In the genomic region with DNA sequence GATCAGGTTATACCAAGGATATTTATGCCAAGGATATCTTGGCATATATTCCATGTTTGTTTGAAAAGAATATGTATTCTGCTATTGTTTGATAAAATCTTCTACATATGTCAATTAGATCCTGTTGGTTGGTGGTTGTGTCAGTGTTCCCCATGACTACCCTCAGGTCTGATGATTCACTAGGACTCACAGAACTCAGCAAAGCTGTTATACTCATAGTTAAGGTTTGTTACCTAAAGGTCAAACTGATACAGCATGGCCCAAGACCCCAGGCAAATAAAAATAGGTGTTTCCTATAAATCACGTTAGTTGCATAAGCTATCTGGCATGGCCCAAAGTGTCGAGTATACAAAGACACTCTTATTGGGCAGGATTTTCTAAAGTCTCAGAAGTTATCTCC, we compare ENCODE assay signal across 35 cellular contexts. TPM values are rescaled to one million over a fixed set of nuclear protein-coding genes. Genes with fewer than 3 reads are reported as not detected.
DNase-seq lines count a peak whose midpoint lies in the region; ATAC-seq, FAIRE-seq and TF ChIP-seq lines count a peak whose summit lies in the region.
"Had no signal": no experiment of that assay in that cellular context is flagged by ENCODE, and none has a peak within 500 bp of the region (broad histone marks: within the 10 kb centered on the region; RNA-seq: fewer than 3 reads in every experiment).

No MANE protein-coding gene starts in this region.

- DNase-seq in ELR (ENCODE audit: low read depth) (peak; percentile 59), PC-9 (peak in 1 of 2 experiments; percentile 60), dermis blood vessel endothelial cell (peak; percentile 25), keratinocyte (ENCODE audit: low read depth, low spot score) (no peak), upper lobe of left lung (no peak)
- DNase-seq in activated CD4-positive, alpha-beta T cell treated with anti-CD3 and anti-CD28 coated beads for 1 hour = no peak
- no peak for DNase-seq in stimulated activated effector memory CD8-positive, alpha-beta T cell treated with anti-CD3 and anti-CD28 coated beads, Interleukin-12 subunit alpha, Interleukin-12 subunit beta, amount 100 ng/mL, for 72 hours (ENCODE audit: low spot score in 2 of 2)
- DNase-seq: activated CD4-positive, alpha-beta T cell treated with anti-CD3 and anti-CD28 coated beads, Interleukin-2, amount 10 ng/mL, durations not matched to agents 7 days and 5 days; activated gamma-delta T cell treated with Interleukin-2 at 50 U/mL for 16 hours; BE2C; CD8-positive, alpha-beta T cell; H7; immature natural killer cell; KG1; left ventricle myocardium superior; MM.1S; NCI-H1417; NCI-H2029; NCI-H2227 treated with DMSO at 0.1 percent for 48 hours; NCI-H526; SHP77 treated with DMSO at 0.1 percent for 48 hours; small intestine; stimulated activated naive CD4-positive, alpha-beta T cell treated with Interleukin-2 at 50 U/mL for 16 hours; SW 1271; T-helper 9 cell; testis had no signal

- BruUV-seq in PC-9 (replicated peaks; lab: Mats Ljungman, UMichigan) = no TSS peak

- dilution Hi-C loops in keratinocyte (cut with MboI; ENCODE audit: extremely low pct_ligation_motif_present, low sequenced_read_pairs) = no loop called here

- H3K4me3 ChIP-seq in PC-9 (no peak overlapping the region), keratinocyte (ENCODE audit: control insufficient read depth in 2 of 3, extremely low read depth in 1 of 3, insufficient read depth in 2 of 3, low read depth in 1 of 3, low read length in 3 of 3) (no peak overlapping the region), upper lobe of left lung (no peak overlapping the region)
- H3K4me3 ChIP-seq: right atrium auricular region, testis had no signal

- no peak for ATAC-seq in upper lobe of left lung (ENCODE audit: low FRiP score in 2 of 2)
- no peak for ATAC-seq in stimulated activated effector memory CD8-positive, alpha-beta T cell treated with anti-CD3 and anti-CD28 coated beads, Interleukin-12 subunit alpha, Interleukin-12 subunit beta, amount 100 ng/mL, for 72 hours
- ATAC-seq: CD8-positive, alpha-beta T cell; left ventricle myocardium superior had no signal

- CTCF ChIA-PET in PC-9 (lab: Charles Lee) = no interaction called here

- H3K36me3 ChIP-seq in PC-9 (ENCODE audit: low read depth) = 0 out of 2 replicates have a peak, but pooled peaks cover 8% of the 10 kb centered on the region
- peaks cover 2 to 4% of the 10 kb centered on the region in 2 experiments for H3K36me3 ChIP-seq in keratinocyte (ENCODE audit: control insufficient read depth in 2 of 2, extremely low read depth in 1 of 2, insufficient read depth in 2 of 2, low read length in 2 of 2)
- H3K36me3 ChIP-seq in upper lobe of left lung = peaks cover 0 to 10% (median 2%) of the 10 kb centered on the region in 4 donors
- H3K36me3 ChIP-seq: BE2C, right atrium auricular region had no signal

- TF ChIP-seq CTCF in PC-9 (conservative IDR thresholded peaks at IDR 0.05) (no peak), keratinocyte (optimal IDR thresholded peaks at IDR 0.05 in 1 of 3, IDR thresholded peaks at IDR 0.05 in 1 of 3, conservative IDR thresholded peaks at IDR 0.05 in 1 of 3; ENCODE audit: extremely low read depth in 1 of 3, insufficient read depth in 2 of 3, low read length in 3 of 3) (no peak), upper lobe of left lung (IDR thresholded peaks at IDR 0.05) (no peak)

- H3K9me3 Mint-ChIP-seq in stimulated activated effector memory CD8-positive, alpha-beta T cell treated with anti-CD3 and anti-CD28 coated beads, Interleukin-12 subunit alpha, Interleukin-12 subunit beta, amount 100 ng/mL, for 72 hours = no peaks in the 10 kb centered on the region
- H3K9me3 Mint-ChIP-seq: CD8-positive, alpha-beta T cell; central memory CD8-positive, alpha-beta T cell; dendritic cell treated with granulocyte-macrophage colony-stimulating factor and Interleukin-4, amounts not matched to agents 40 ng/mL and 50 ng/mL, for 4 days; immature natural killer cell had no signal

- no peaks in the 10 kb centered on the region for H3F3A ChIP-seq in PC-9 (ENCODE audit: insufficient read depth, low read depth)

- intact Hi-C loops in PC-9 (cut with micrococcal nuclease; ENCODE audit: unreplicated experiment) = no loop called here

- POLR2A ChIA-PET in PC-9 (lab: Charles Lee; ENCODE audit: unreplicated experiment) = no interaction called here

- H3K27ac Mint-ChIP-seq in stimulated activated effector memory CD8-positive, alpha-beta T cell treated with anti-CD3 and anti-CD28 coated beads, Interleukin-12 subunit alpha, Interleukin-12 subunit beta, amount 100 ng/mL, for 72 hours = no peak overlapping the region
- H3K27ac Mint-ChIP-seq: activated CD4-positive, alpha-beta T cell treated with anti-CD3 and anti-CD28 coated beads, Interleukin-2, amount 10 ng/mL, durations not matched to agents 7 days and 5 days; CD8-positive, alpha-beta T cell; dendritic cell treated with granulocyte-macrophage colony-stimulating factor and Interleukin-4, amounts not matched to agents 40 ng/mL and 50 ng/mL, for 4 days; immature natural killer cell had no signal

- H3K79me2 ChIP-seq in PC-9 (ENCODE audit: low read depth) (no peaks in the 10 kb centered on the region), keratinocyte (ENCODE audit: control insufficient read depth, insufficient read depth, low read length) (no peaks in the 10 kb centered on the region)
- H3K79me2 ChIP-seq: parathyroid adenoma had no signal

- H4K20me1 ChIP-seq in PC-9 (ENCODE audit: insufficient read depth) (no peaks in the 10 kb centered on the region), keratinocyte (ENCODE audit: control insufficient read depth, extremely low read depth, insufficient read depth, low read length) (no peaks in the 10 kb centered on the region)

- H3K4me3 Mint-ChIP-seq in stimulated activated effector memory CD8-positive, alpha-beta T cell treated with anti-CD3 and anti-CD28 coated beads, Interleukin-12 subunit alpha, Interleukin-12 subunit beta, amount 100 ng/mL, for 72 hours = no peak overlapping the region
- H3K4me3 Mint-ChIP-seq: activated CD4-positive, alpha-beta T cell treated with anti-CD3 and anti-CD28 coated beads, Interleukin-2, amount 10 ng/mL, durations not matched to agents 7 days and 5 days; CD8-positive, alpha-beta T cell; central memory CD8-positive, alpha-beta T cell; dendritic cell treated with granulocyte-macrophage colony-stimulating factor and Interleukin-4, amounts not matched to agents 40 ng/mL and 50 ng/mL, for 4 days; immature natural killer cell had no signal

- no peak overlapping the region for H2AFZ ChIP-seq in PC-9
- H2AFZ ChIP-seq in keratinocyte (ENCODE audit: control insufficient read depth, low read length) = no peak overlapping the region
- H2AFZ ChIP-seq: parathyroid adenoma had no signal

- H3K4me1 Mint-ChIP-seq in stimulated activated effector memory CD8-positive, alpha-beta T cell treated with anti-CD3 and anti-CD28 coated beads, Interleukin-12 subunit alpha, Interleukin-12 subunit beta, amount 100 ng/mL, for 72 hours = no peaks in the 10 kb centered on the region
- H3K4me1 Mint-ChIP-seq: activated CD4-positive, alpha-beta T cell treated with anti-CD3 and anti-CD28 coated beads, Interleukin-2, amount 10 ng/mL, durations not matched to agents 7 days and 5 days; central memory CD8-positive, alpha-beta T cell; immature natural killer cell had no signal

- no peaks in the 10 kb centered on the region for H3K9me3 ChIP-seq in PC-9 (ENCODE audit: insufficient read depth, low read depth)
- no peaks in the 10 kb centered on the region for H3K9me3 ChIP-seq in keratinocyte (ENCODE audit: control insufficient read depth, low read depth, low read length)
- H3K9me3 ChIP-seq in upper lobe of left lung = no peaks in the 10 kb centered on the region
- H3K9me3 ChIP-seq: BE2C, right atrium auricular region, testis had no signal

- no peaks in the 10 kb centered on the region for H3K36me3 Mint-ChIP-seq in stimulated activated effector memory CD8-positive, alpha-beta T cell treated with anti-CD3 and anti-CD28 coated beads, Interleukin-12 subunit alpha, Interleukin-12 subunit beta, amount 100 ng/mL, for 72 hours

- H3K4me2 ChIP-seq in PC-9 (no peak overlapping the region), keratinocyte (ENCODE audit: control insufficient read depth, extremely low read depth, insufficient read depth, low read depth, low read length) (no peak overlapping the region)

- peak; percentile 76 for FAIRE-seq in keratinocyte (lab: Jason Lieb, UNC)

- TF ChIP-seq POLR2A in upper lobe of left lung (IDR thresholded peaks at IDR 0.05) = no peak

- H3K9me2 ChIP-seq in PC-9 (ENCODE audit: insufficient read depth) = 0 out of 2 replicates have a peak, but pooled peaks cover 4% of the 10 kb centered on the region

- WGBS in upper lobe of left lung, 2 donors = 43 to 77% methylated on average over 2 of the region's 2 CpGs

- 0 out of 2 replicates have a peak overlapping the region, but pooled peaks have one; percentile 2 for H3K27ac ChIP-seq in PC-9
- H3K27ac ChIP-seq in keratinocyte (ENCODE audit: control insufficient read depth, insufficient read depth, low read length) = no peak overlapping the region
- no peak overlapping the region for H3K27ac ChIP-seq in upper lobe of left lung
- H3K27ac ChIP-seq: parathyroid adenoma, right atrium auricular region, testis, VCaP had no signal

- no peaks in the 10 kb centered on the region for H3K27me3 ChIP-seq in PC-9 (ENCODE audit: insufficient read depth, low read depth)
- H3K27me3 ChIP-seq in keratinocyte (ENCODE audit: control insufficient read depth, extremely low read depth, insufficient read depth, low read length) = no peaks in the 10 kb centered on the region
- H3K27me3 ChIP-seq in upper lobe of left lung = no peaks in the 10 kb centered on the region
- H3K27me3 ChIP-seq: BE2C, right atrium auricular region, testis had no signal

- H3K9ac ChIP-seq in keratinocyte (ENCODE audit: control insufficient read depth, extremely low read depth, insufficient read depth, low read length) = no peak overlapping the region
- H3K9ac ChIP-seq: parathyroid adenoma had no signal

- H3K9me1 ChIP-seq in keratinocyte (ENCODE audit: control insufficient read depth, extremely low read depth, insufficient read depth, low read length) = no peaks in the 10 kb centered on the region

- H3K4me1 ChIP-seq in PC-9 (replicated peaks; ENCODE audit: insufficient read depth) (peaks cover 10% of the 10 kb centered on the region; the same call in 1 of the 2 replicates), keratinocyte (ENCODE audit: control insufficient read depth, extremely low read depth, insufficient read depth, low read length) (peaks cover 6% of the 10 kb centered on the region), upper lobe of left lung (no peaks in the 10 kb centered on the region)
- H3K4me1 ChIP-seq: parathyroid adenoma, right atrium auricular region, testis had no signal

- no peak for TF ChIP-seq EP300 in upper lobe of left lung (IDR thresholded peaks at IDR 0.05)

RNA-seq across cellular contexts. Expression of a gene that starts 30.2 kb away (rescaled TPM):
- total RNA-seq in PC-9 (2021) = not detected in 2 replicates
- not detected in 2 replicates for total RNA-seq in dermis blood vessel endothelial cell
- not detected in 3 replicates for polyA plus RNA-seq in keratinocyte
- polyA plus RNA-seq in keratinocyte (2011; ENCODE audit: low read depth) = not detected
- not detected in 2 replicates for polyA plus RNA-seq in keratinocyte (2011; cell fraction: cytosol; rRNA removed)
- 0.05 TPM in 2 replicates for polyA plus RNA-seq in keratinocyte (2011; cell fraction: nucleus; rRNA removed)
- polyA plus RNA-seq in keratinocyte (2012; ENCODE audit: low replicate concordance) = not detected in 2 replicates
- polyA minus RNA-seq in keratinocyte = not detected in 3 replicates
- not detected for polyA minus RNA-seq in keratinocyte (2011; cell fraction: cytosol; rRNA and poly(A)+ RNA removed)
- polyA minus RNA-seq in keratinocyte (2011; cell fraction: nucleus; rRNA and poly(A)+ RNA removed) = 0.39 TPM in 1 of 2 replicates, not detected in the other
- total RNA-seq in upper lobe of left lung = under 1 TPM in 2 of 6 donors, not detected in 4; 0.10 to 0.61 TPM
- total RNA-seq: A673; activated CD4-positive, alpha-beta T cell treated with anti-CD3 and anti-CD28 coated beads, Interleukin-2, amount 10 ng/mL, durations not matched to agents 7 days and 5 days; activated CD8-positive, alpha-beta memory T cell treated with anti-CD3 and anti-CD28 coated beads for 36 hours; CD8-positive, alpha-beta T cell; H7; left ventricle myocardium superior; myocyte; right atrium auricular region; urinary bladder had no signal
- polyA plus RNA-seq: immature natural killer cell, urinary bladder had no signal

Comparison
In these comparisons a context has a peak if more than half of its experiments do, and no peak if none do; other contexts are left out.
1. DNase-seq: peak in ELR (single experiment) and dermis blood vessel endothelial cell (single experiment); none in keratinocyte (single experiment), upper lobe of left lung (0 of 2), activated CD4-positive, alpha-beta T cell treated with anti-CD3 and anti-CD28 coated beads for 1 hour (single experiment) and stimulated activated effector memory CD8-positive, alpha-beta T cell treated with anti-CD3 and anti-CD28 coated beads, Interleukin-12 subunit alpha, Interleukin-12 subunit beta, amount 100 ng/mL, for 72 hours (0 of 2).